Comparison of ENCODE assay signal across 8 cellular contexts in the genomic region with DNA sequence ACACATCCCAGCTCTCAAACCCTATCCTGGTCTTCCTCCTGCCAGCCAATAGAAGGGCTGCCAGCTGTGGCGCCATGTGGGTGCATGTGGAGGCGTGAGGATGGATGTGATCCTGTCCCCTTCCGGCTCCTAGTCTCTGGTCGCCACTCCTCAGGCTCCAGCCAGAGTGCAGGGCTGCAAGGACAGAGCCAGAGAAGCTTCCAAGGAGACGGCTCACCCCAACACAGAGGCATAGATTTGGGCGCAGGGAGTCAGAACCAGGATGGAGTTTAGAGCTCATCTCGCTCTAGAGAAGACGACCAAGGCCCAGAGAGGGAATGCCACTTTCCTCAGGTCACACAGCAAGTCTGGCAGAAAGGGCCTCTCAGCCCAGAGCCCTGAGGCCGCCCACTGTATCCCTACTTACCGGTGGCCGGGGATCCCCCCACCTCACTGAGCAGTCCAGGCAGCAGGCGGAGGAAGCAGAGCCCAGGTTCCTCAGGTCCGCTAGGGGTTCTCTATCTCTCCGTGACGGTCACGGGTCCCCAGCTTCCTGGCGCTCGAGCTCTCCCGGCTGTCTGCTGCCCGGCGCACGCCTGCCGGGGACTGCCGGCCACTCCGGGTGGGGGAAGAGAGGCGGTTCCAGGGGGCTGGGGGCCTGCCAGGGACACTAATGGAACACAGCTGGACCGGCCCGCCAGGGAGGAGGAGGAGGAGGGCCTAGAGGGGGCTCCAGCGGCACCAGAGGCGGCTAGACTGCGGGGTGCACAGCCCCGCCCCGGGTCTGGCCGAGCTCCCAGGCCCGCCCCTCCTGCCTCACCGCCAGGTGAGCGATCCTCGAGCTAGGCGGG.
DNase-seq lines count a peak whose midpoint lies in the region; ATAC-seq and TF ChIP-seq lines count a peak whose summit lies in the region.

A gene (minus strand): TSS at position 587 of the 830 bp plus-strand sequence. CDS start 1,824 bp downstream, outside the sequence.

- H3K4me1 ChIP-seq in stomach smooth muscle (ENCODE audit: control insufficient read depth, insufficient read depth, low read length): peaks cover 67% of the 10 kb centered on the region

- H3K27ac ChIP-seq in 22Rv1 (peak within 1 kb of the TSS; percentile 61), layer of hippocampus (ENCODE audit: low read depth, low read length) (peak within 1 kb of the TSS; percentile 79), stomach smooth muscle (ENCODE audit: low read length) (peak within 1 kb of the TSS; percentile 87)

- DNase-seq in HK-2 (ENCODE audit: unreplicated experiment): peak; percentile 48
- peak; percentile 38 for DNase-seq in choroid plexus epithelial cell (ENCODE audit: low read depth)
- no peak for DNase-seq in OCI-M2 (lab: John Stamatoyannopoulos, UW; ENCODE audit: unreplicated experiment)

- H3K9me3 ChIP-seq in stomach smooth muscle (ENCODE audit: control insufficient read depth in 2 of 2, low read length in 2 of 2): no peaks in the 10 kb centered on the region

- TF ChIP-seq CTCF in 22Rv1 (IDR thresholded peaks at IDR 0.05): no peak
- peak; percentile 12 for TF ChIP-seq CTCF in choroid plexus epithelial cell (conservative IDR thresholded peaks at IDR 0.05; ENCODE audit: low read depth, low read length)

- H3K4me3 ChIP-seq in choroid plexus epithelial cell (ENCODE audit: low read depth, low read length): peak within 1 kb of the TSS; percentile 62
- peak within 1 kb of the TSS; percentile 63 to 75 for H3K4me3 ChIP-seq in stomach smooth muscle (ENCODE audit: low read length in 2 of 2)

- peak within 1 kb of the TSS; percentile 21 to 76 for H3K9ac ChIP-seq in stomach smooth muscle (ENCODE audit: low read length in 2 of 2)

- H3K27me3 ChIP-seq in layer of hippocampus (ENCODE audit: control insufficient read depth, insufficient read depth, low read length): no peaks in the 10 kb centered on the region
- no peaks in the 10 kb centered on the region for H3K27me3 ChIP-seq in stomach smooth muscle (ENCODE audit: control insufficient read depth in 1 of 2, insufficient read depth in 2 of 2, low read length in 2 of 2)

- ATAC-seq in HG02884 (IDR thresholded peaks at IDR 0.05; ENCODE audit: unreplicated experiment): no peak
- no peak for ATAC-seq in GM19467 (IDR thresholded peaks at IDR 0.05; ENCODE audit: unreplicated experiment)

- peaks cover 2 to 7% of the 10 kb centered on the region in 2 donors for H3K36me3 ChIP-seq in stomach smooth muscle (ENCODE audit: control insufficient read depth in 2 of 2, insufficient read depth in 2 of 2, low read length in 2 of 2)
